10 cellular contexts compared by ENCODE assay signal in the genomic region with DNA sequence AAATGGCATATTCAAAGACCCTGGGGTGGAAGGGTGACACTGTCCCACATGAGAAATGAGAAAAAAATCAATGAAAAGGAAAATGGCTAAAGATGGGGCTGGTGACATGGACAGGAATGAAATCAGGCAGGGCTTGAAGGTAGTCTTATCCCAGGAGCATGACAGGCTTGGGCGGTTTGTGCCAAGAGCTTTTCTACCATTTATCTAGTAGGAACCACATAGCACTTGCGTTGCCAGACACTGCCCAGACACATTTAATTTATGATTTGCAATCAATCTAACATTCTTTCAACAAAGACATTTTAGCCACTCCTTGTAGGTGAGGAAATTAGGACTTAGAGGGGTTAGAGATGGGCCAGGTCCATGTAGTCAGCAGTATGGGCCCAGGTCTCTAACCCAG.
"Had no signal": no experiment of that assay in that cellular context is flagged by ENCODE, and none has a peak within 500 bp of the region (broad histone marks: within the 10 kb centered on the region; RNA-seq: fewer than 3 reads in every experiment).

No MANE protein-coding gene starts in this region.

- H3K9me3 Mint-ChIP-seq: HFFc6 had no signal

- H3K4me3 Mint-ChIP-seq: HFFc6, IgD-negative memory B cell had no signal

- H3K9me3 ChIP-seq: HAP-1 had no signal

- H3K27ac Mint-ChIP-seq: HFFc6, IgD-negative memory B cell had no signal

- H3K36me3 Mint-ChIP-seq: IgD-negative memory B cell had no signal

- H3K27ac ChIP-seq: HL-60, KMS-11 had no signal

- H3K4me1 Mint-ChIP-seq: IgD-negative memory B cell had no signal

- ATAC-seq: HCT116, HepG2 had no signal

- H3K36me3 ChIP-seq: HAP-1 had no signal

- DNase-seq: GOT3, H7, HFFc6, KBM-7 had no signal

- H3K4me1 ChIP-seq: HAP-1 had no signal

- H3K4me3 ChIP-seq: HAP-1 had no signal

- H3K27me3 Mint-ChIP-seq: IgD-negative memory B cell had no signal
